Comparison of ENCODE assay signal across 7 cellular contexts in genomic region chr2:68225119-68225632, GRCh38. TPM values are rescaled to one million over a fixed set of nuclear protein-coding genes. Genes with fewer than 3 reads are reported as not detected.
A peak's percentile ranks its signal among the peaks of the same experiment; 100 is the strongest.
DNase-seq lines count a peak whose midpoint lies in the region; ATAC-seq, FAIRE-seq and TF ChIP-seq lines count a peak whose summit lies in the region.

No MANE protein-coding gene starts in this region.

- H3K4me1 Mint-ChIP-seq in naive thymus-derived CD8-positive, alpha-beta T cell, result peaks cover 32 to 98% (median 91%) of the 10 kb centered on the region in 4 donors

- no peaks in the 10 kb centered on the region for H3K9me3 ChIP-seq in uterus

- peak overlapping the region in 9 of 10 donors; percentile 5 to 80 (median 50) for H3K27ac Mint-ChIP-seq in naive thymus-derived CD8-positive, alpha-beta T cell

- H3K27ac ChIP-seq in uterus, result peak overlapping the region in 1 of 2 donors; percentile 16

- no peaks in the 10 kb centered on the region for H3K27me3 ChIP-seq in uterus

- no peaks in the 10 kb centered on the region for H3K27me3 Mint-ChIP-seq in naive thymus-derived CD8-positive, alpha-beta T cell

- no peak for FAIRE-seq in RCC 7860 (lab: Jason Lieb, UNC)

- H3K36me3 ChIP-seq in uterus, result no peaks in the 10 kb centered on the region

- POLR2A ChIA-PET in naive thymus-derived CD8-positive, alpha-beta T cell (lab: Charles Lee), result interaction anchor here (1.0 to 1.2 kb wide), 2 partner anchors 26 to 27 kb away, joined by 4 to 6 read pairs; partner anchors contain the start of gene PPP3R1

- H3K9me3 Mint-ChIP-seq in naive thymus-derived CD8-positive, alpha-beta T cell, result peaks cover 0 to 2% (median 0%) of the 10 kb centered on the region in 9 donors

- TF ChIP-seq POLR2A in uterus (IDR thresholded peaks at IDR 0.05), result no peak

- H3K4me1 ChIP-seq in uterus, result no peaks in the 10 kb centered on the region

- DNase-seq in ELF-1 (ENCODE audit: low read depth, low spot score) (peak; percentile 36), RCC 7860 (ENCODE audit: low spot score) (peak; percentile 46), dermis blood vessel endothelial cell (peak; percentile 41), uterus (no peak)
- DNase-seq in naive thymus-derived CD8-positive, alpha-beta T cell, result peak in 3 of 10 donors; percentile 16 to 21 (median 20)

- H3K36me3 Mint-ChIP-seq in naive thymus-derived CD8-positive, alpha-beta T cell, result peaks cover 0 to 12% (median 6%) of the 10 kb centered on the region in 3 donors

- intact Hi-C loops in uterus (cut with DNase I; ENCODE audit: low total_unique reads), result no loop called here

- no peak for TF ChIP-seq CTCF in uterus (IDR thresholded peaks at IDR 0.05)

- H3K4me3 Mint-ChIP-seq in naive thymus-derived CD8-positive, alpha-beta T cell, result peak overlapping the region in 9 of 10 donors; percentile 15 to 65 (median 43)

- ATAC-seq in GM19372 (IDR thresholded peaks at IDR 0.05; ENCODE audit: low read depth, unreplicated experiment), result peak; percentile 81
- peak; percentile 58 for ATAC-seq in HG03558 (IDR thresholded peaks at IDR 0.05; ENCODE audit: extremely low read depth, unreplicated experiment)
- ATAC-seq in naive thymus-derived CD8-positive, alpha-beta T cell, result peak; percentile 70 to 82

- no peak overlapping the region for H3K4me3 ChIP-seq in uterus

RNA-seq across cellular contexts. Expression of gene PPP3R1, which starts 27.2 kb away (rescaled TPM):
- total RNA-seq in dermis blood vessel endothelial cell (19.4 and 46.8 TPM in 2 replicates), uterus (10 to 100 TPM in 3 of 4 donors, 1 to 10 TPM in 1; 9.7 to 67.9 (median 56.0) TPM)
- total RNA-seq in naive thymus-derived CD8-positive, alpha-beta T cell, result 10 to 100 TPM; 72.5 to 76.3 TPM
- 1 to 10 TPM; 3.4 to 4.3 (median 3.9) TPM for polyA plus RNA-seq in naive thymus-derived CD8-positive, alpha-beta T cell

Comparison
In these comparisons a context has a peak if more than half of its experiments do, and no peak if none do; other contexts are left out.
1. DNase-seq: peak in ELF-1 (single experiment), RCC 7860 (single experiment) and dermis blood vessel endothelial cell (single experiment); none in uterus (0 of 2).
2. Peak in every context shown above with its lines, with median percentiles within 50 percentile points of each other: ATAC-seq.